ENCODE assay signal across 18 cellular contexts in the genomic region with DNA sequence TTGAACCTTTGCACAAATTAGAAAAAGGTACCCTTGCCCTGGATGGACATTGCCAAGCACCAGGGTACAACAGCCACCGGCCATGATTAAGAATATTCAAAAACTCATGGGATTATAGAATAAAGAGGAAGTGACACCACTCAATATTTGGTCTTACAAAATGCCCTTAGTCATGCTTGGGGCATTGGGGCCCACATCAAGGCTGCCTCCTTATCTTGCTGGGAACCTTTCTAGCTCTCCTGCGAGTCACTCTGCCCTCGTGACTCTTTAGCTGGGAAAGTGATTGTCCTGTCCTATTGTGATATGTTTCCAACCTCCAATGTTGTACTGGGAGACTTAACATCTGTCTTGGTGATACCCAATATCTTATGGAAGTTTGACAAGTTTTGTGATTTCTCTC. TPM values are rescaled to one million over a fixed set of nuclear protein-coding genes. Genes with fewer than 3 reads are reported as not detected.
A peak's percentile ranks its signal among the peaks of the same experiment; 100 is the strongest.
DNase-seq lines count a peak whose midpoint lies in the region; ATAC-seq and TF ChIP-seq lines count a peak whose summit lies in the region.
"Had no signal": no experiment of that assay in that cellular context is flagged by ENCODE, and none has a peak within 500 bp of the region (broad histone marks: within the 10 kb centered on the region; RNA-seq: fewer than 3 reads in every experiment).

No MANE protein-coding gene starts in this region.

- no peaks in the 10 kb centered on the region for H4K20me1 ChIP-seq in Karpas-422 (ENCODE audit: insufficient read depth, low read depth, low read length)

- H3K4me1 ChIP-seq in Karpas-422 (ENCODE audit: low read length): peaks cover 45% of the 10 kb centered on the region
- H3K4me1 ChIP-seq in gastroesophageal sphincter: no peaks in the 10 kb centered on the region
- H3K4me1 ChIP-seq: left ventricle myocardium inferior had no signal

- H3K27me3 Mint-ChIP-seq in CD14-positive monocyte (ENCODE audit: low read depth in 3 of 3): peaks cover 0 to 2% (median 2%) of the 10 kb centered on the region in 3 donors
- H3K27me3 Mint-ChIP-seq in type B pancreatic cell: no peaks in the 10 kb centered on the region
- no peaks in the 10 kb centered on the region for H3K27me3 Mint-ChIP-seq in activated naive CD4-positive, alpha-beta T cell treated with anti-CD3 and anti-CD28 coated beads for 36 hours (ENCODE audit: low read depth)
- H3K27me3 Mint-ChIP-seq: activated T-helper 17 cell treated with anti-CD3 and anti-CD28 coated beads, Interleukin-2, amount 50 U/mL, for 72 hours; naive B cell had no signal

- H3K9me3 ChIP-seq in Karpas-422 (ENCODE audit: low read length) (no peaks in the 10 kb centered on the region), gastroesophageal sphincter (no peaks in the 10 kb centered on the region)
- H3K9me3 ChIP-seq: heart left ventricle, left ventricle myocardium inferior had no signal

- H3K27ac Mint-ChIP-seq in CD14-positive monocyte (peak overlapping the region; percentile 73 to 88 (median 82)), type B pancreatic cell (no peak overlapping the region)
- H3K27ac Mint-ChIP-seq in activated naive CD4-positive, alpha-beta T cell treated with anti-CD3 and anti-CD28 coated beads for 36 hours: no peak overlapping the region
- H3K27ac Mint-ChIP-seq: activated T-helper 17 cell treated with anti-CD3 and anti-CD28 coated beads, Interleukin-2, amount 50 U/mL, for 72 hours; naive B cell had no signal

- TF ChIP-seq POLR2A in gastroesophageal sphincter (IDR thresholded peaks at IDR 0.05): no peak

- peaks cover 29% of the 10 kb centered on the region for H3K4me1 Mint-ChIP-seq in CD14-positive monocyte
- H3K4me1 Mint-ChIP-seq in type B pancreatic cell (ENCODE audit: unreplicated experiment): peaks cover 4% of the 10 kb centered on the region
- peaks cover 9% of the 10 kb centered on the region for H3K4me1 Mint-ChIP-seq in activated naive CD4-positive, alpha-beta T cell treated with anti-CD3 and anti-CD28 coated beads for 36 hours (ENCODE audit: low read depth)

- CTCF ChIA-PET in activated naive CD4-positive, alpha-beta T cell treated with anti-CD3 and anti-CD28 coated beads for 36 hours (lab: Charles Lee): interaction anchor here (0.7 to 4.5 kb wide), 14 partner anchors 11 to 312 kb away, joined by 3 to 39 read pairs (median 3); a partner anchor contains a TSS

- H3K79me2 ChIP-seq in Karpas-422 (ENCODE audit: low read length): no peaks in the 10 kb centered on the region

- H3K9me2 ChIP-seq in Karpas-422 (replicated peaks; ENCODE audit: insufficient read depth, low read length): no peaks in the 10 kb centered on the region

- DNase-seq in CD14-positive monocyte (ENCODE audit: low spot score): peak; percentile 65
- DNase-seq in Karpas-422: peak; percentile 90
- peak; percentile 62 for DNase-seq in SIG-M5 treated with dmso at 0.1 percent for 504 hours (lab: John Stamatoyannopoulos, UW; ENCODE audit: unreplicated experiment)
- peak; percentile 21 for DNase-seq in fibroblast of pulmonary artery (ENCODE audit: low read depth)
- no peak for DNase-seq in type B pancreatic cell (ENCODE audit: extremely low spot score, unreplicated experiment)
- no peak for DNase-seq in activated naive CD4-positive, alpha-beta T cell treated with anti-CD3 and anti-CD28 coated beads for 36 hours
- DNase-seq: activated CD4-positive, alpha-beta T cell treated with anti-CD3 and anti-CD28 coated beads, Interleukin-2, amount 50 U/mL, for 4 hours; DMS 273 treated with DMSO at 0.1 percent for 48 hours; effector CD4-positive, alpha-beta T cell; heart left ventricle; left ventricle myocardium inferior; naive B cell; stimulated activated CD4-positive, alpha-beta T cell treated with anti-CD3 and anti-CD28 coated beads, Interleukin-1b, Interleukin-23, amount 100 ng/mL, for 48 hours; stimulated activated CD8-positive, alpha-beta memory T cell treated with anti-CD3 and anti-CD28 coated beads, Interleukin-4, amount 100 ng/mL, for 48 hours; T-helper 1 cell had no signal

- H3K4me3 Mint-ChIP-seq in CD14-positive monocyte: no peak overlapping the region
- H3K4me3 Mint-ChIP-seq in type B pancreatic cell: no peak overlapping the region
- H3K4me3 Mint-ChIP-seq in activated naive CD4-positive, alpha-beta T cell treated with anti-CD3 and anti-CD28 coated beads for 36 hours: no peak overlapping the region
- H3K4me3 Mint-ChIP-seq: activated T-helper 17 cell treated with anti-CD3 and anti-CD28 coated beads, Interleukin-2, amount 50 U/mL, for 72 hours; naive B cell had no signal

- WGBS in gastroesophageal sphincter (ENCODE audit: low coverage in 1 of 2), 2 donors: 80 to 85% methylated on average over 3 of the region's 3 CpGs

- H3K36me3 ChIP-seq in Karpas-422 (ENCODE audit: insufficient read depth, low read length) (no peaks in the 10 kb centered on the region), gastroesophageal sphincter (no peaks in the 10 kb centered on the region)
- H3K36me3 ChIP-seq: heart left ventricle, left ventricle myocardium inferior had no signal

- TF ChIP-seq CTCF in CD14-positive monocyte (IDR thresholded peaks at IDR 0.05) (no peak), fibroblast of pulmonary artery (IDR thresholded peaks at IDR 0.05; ENCODE audit: low read length, missing control alignments) (no peak), type B pancreatic cell (conservative IDR thresholded peaks at IDR 0.05) (no peak), gastroesophageal sphincter (IDR thresholded peaks at IDR 0.05) (no peak)

- H3K9ac ChIP-seq in Karpas-422 (ENCODE audit: low read length): peak overlapping the region; percentile 32; the same call in 1 of the 2 replicates

- H3K27me3 ChIP-seq in Karpas-422 (ENCODE audit: low read length) (no peaks in the 10 kb centered on the region), gastroesophageal sphincter (no peaks in the 10 kb centered on the region)
- H3K27me3 ChIP-seq: heart left ventricle had no signal

- no peak for ATAC-seq in gastroesophageal sphincter
- ATAC-seq in HG02571 (IDR thresholded peaks at IDR 0.05; ENCODE audit: unreplicated experiment): no peak
- ATAC-seq: activated T-helper 17 cell treated with anti-CD3 and anti-CD28 coated beads, Interleukin-2, amount 50 U/mL, for 72 hours had no signal

- H3K9me3 Mint-ChIP-seq in CD14-positive monocyte (peaks cover 0 to 4% (median 0%) of the 10 kb centered on the region in 7 donors), type B pancreatic cell (no peaks in the 10 kb centered on the region)
- no peaks in the 10 kb centered on the region for H3K9me3 Mint-ChIP-seq in activated naive CD4-positive, alpha-beta T cell treated with anti-CD3 and anti-CD28 coated beads for 36 hours
- H3K9me3 Mint-ChIP-seq: activated T-helper 17 cell treated with anti-CD3 and anti-CD28 coated beads, Interleukin-2, amount 50 U/mL, for 72 hours had no signal

- TF ChIP-seq EP300 in gastroesophageal sphincter (IDR thresholded peaks at IDR 0.05): no peak

- peak overlapping the region; percentile 79 for H3K27ac ChIP-seq in Karpas-422 (ENCODE audit: low read length)
- H3K27ac ChIP-seq in gastroesophageal sphincter: no peak overlapping the region
- H3K27ac ChIP-seq: heart left ventricle, left ventricle myocardium inferior had no signal

- H3K4me3 ChIP-seq in Karpas-422 (ENCODE audit: low read length) (peak overlapping the region; percentile 2; the same call in 1 of the 2 replicates), fibroblast of pulmonary artery (replicated peaks; ENCODE audit: low read depth, low read length) (no peak overlapping the region), gastroesophageal sphincter (no peak overlapping the region)
- H3K4me3 ChIP-seq: heart left ventricle, left ventricle myocardium inferior had no signal

- H2AFZ ChIP-seq in Karpas-422 (ENCODE audit: low read length): peak overlapping the region; percentile 1; the same call in 1 of the 2 replicates

- peaks cover 0 to 3% of the 10 kb centered on the region in 2 donors for H3K36me3 Mint-ChIP-seq in CD14-positive monocyte
- H3K36me3 Mint-ChIP-seq in type B pancreatic cell: no peaks in the 10 kb centered on the region
- no peaks in the 10 kb centered on the region for H3K36me3 Mint-ChIP-seq in activated naive CD4-positive, alpha-beta T cell treated with anti-CD3 and anti-CD28 coated beads for 36 hours (ENCODE audit: low read depth)
- H3K36me3 Mint-ChIP-seq: naive B cell had no signal

- peak overlapping the region; percentile 22 for H3K4me2 ChIP-seq in Karpas-422 (ENCODE audit: low read depth, low read length, poor library complexity, severe bottlenecking)

- intact Hi-C loops in CD14-positive monocyte (cut with micrococcal nuclease): loop anchor here in 1 of 2 donors (10.0 kb wide), 1 partner anchor 208 kb away; a partner anchor contains a TSS
- intact Hi-C loops in activated naive CD4-positive, alpha-beta T cell treated with anti-CD3 and anti-CD28 coated beads for 36 hours (cut with micrococcal nuclease): no loop called here

RNA-seq across cellular contexts. Expression of a gene that starts 57.8 kb away (rescaled TPM):
- polyA plus RNA-seq in CD14-positive monocyte: 10 to 100 TPM in 1 of 2 donors, 1 to 10 TPM in 1; 7.9 to 15.8 TPM
- total RNA-seq in Karpas-422 (2014; rRNA removed; shearing (Covaris generic); ENCODE audit: low replicate concordance): 27.4 and 29.4 TPM in 2 replicates
- total RNA-seq in type B pancreatic cell (ENCODE audit: low replicate concordance): 31.4 and 40.9 TPM in 2 replicates
- total RNA-seq in activated naive CD4-positive, alpha-beta T cell treated with anti-CD3 and anti-CD28 coated beads for 36 hours: 10 to 100 TPM; 38.3 to 42.9 TPM
- 10 to 100 TPM; 28.0 to 40.0 (median 30.5) TPM for total RNA-seq in gastroesophageal sphincter

Comparison
In these comparisons a context has a peak if more than half of its experiments do, and no peak if none do; other contexts are left out.
1. DNase-seq: peak in CD14-positive monocyte (single experiment), Karpas-422 (single experiment), SIG-M5 treated with dmso at 0.1 percent for 504 hours (single experiment) and fibroblast of pulmonary artery (single experiment); none in type B pancreatic cell (single experiment) and activated naive CD4-positive, alpha-beta T cell treated with anti-CD3 and anti-CD28 coated beads for 36 hours (single experiment).
2. H3K27ac Mint-ChIP-seq: peak in CD14-positive monocyte (7 of 7); none in type B pancreatic cell (single experiment) and activated naive CD4-positive, alpha-beta T cell treated with anti-CD3 and anti-CD28 coated beads for 36 hours (single experiment).